19 cellular contexts compared by ENCODE assay signal in the genomic region with DNA sequence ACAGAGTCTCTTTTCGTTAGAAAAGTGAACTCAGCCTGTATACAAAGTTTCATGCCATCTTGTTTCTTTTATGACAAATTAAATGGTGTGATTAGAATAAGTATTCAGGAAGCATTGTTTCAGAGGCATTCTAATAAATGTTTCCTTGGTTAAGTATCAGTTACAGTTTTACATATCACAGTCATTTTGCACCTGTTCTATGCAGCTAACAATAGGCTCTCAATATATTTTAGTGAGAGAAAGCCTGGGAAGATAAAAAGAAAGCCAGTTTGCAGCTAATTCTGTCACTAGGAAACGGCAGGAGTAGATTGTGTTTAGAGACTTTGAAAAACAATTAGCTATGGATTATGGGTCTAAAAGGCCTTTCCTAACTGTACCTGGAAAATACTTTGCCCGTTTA.
DNase-seq lines count a peak whose midpoint lies in the region; ATAC-seq and TF ChIP-seq lines count a peak whose summit lies in the region.
"Had no signal": no experiment of that assay in that cellular context is flagged by ENCODE, and none has a peak within 500 bp of the region (broad histone marks: within the 10 kb centered on the region; RNA-seq: fewer than 3 reads in every experiment).

No MANE protein-coding gene starts in this region.

- H3K9me3 ChIP-seq in Loucy (ENCODE audit: insufficient read depth, low read depth, low read length) (peaks cover 5% of the 10 kb centered on the region; the same call in 1 of the 2 replicates), osteoblast (ENCODE audit: low read depth, low read length) (no peaks in the 10 kb centered on the region), T-helper 17 cell (ENCODE audit: control insufficient read depth, low read length, poor library complexity, severe bottlenecking) (no peaks in the 10 kb centered on the region)

- no peaks in the 10 kb centered on the region for H3K4me1 Mint-ChIP-seq in T-helper 17 cell

- no peaks in the 10 kb centered on the region for H3K9me2 ChIP-seq in Loucy (replicated peaks; ENCODE audit: low read depth, low read length)

- H4K20me1 ChIP-seq in Loucy (ENCODE audit: insufficient read depth, low read length, poor library complexity, severe bottlenecking) (no peaks in the 10 kb centered on the region), osteoblast (ENCODE audit: insufficient read depth, low read length) (no peaks in the 10 kb centered on the region)

- H3K36me3 Mint-ChIP-seq in T-helper 17 cell (ENCODE audit: low read depth), result no peaks in the 10 kb centered on the region
- H3K36me3 Mint-ChIP-seq: CD14-positive monocyte had no signal

- ATAC-seq in Right ventricle myocardium superior (ENCODE audit: poor library complexity) (no peak), T-helper 17 cell (no peak)

- no peaks in the 10 kb centered on the region; the same call in 1 of the 2 replicates for H3F3A ChIP-seq in Loucy (ENCODE audit: low read depth)

- TF ChIP-seq CTCF in Loucy (conservative IDR thresholded peaks at IDR 0.05; ENCODE audit: low read length), result no peak
- no peak for TF ChIP-seq CTCF in osteoblast (IDR thresholded peaks at IDR 0.05; ENCODE audit: extremely low read depth, low read depth, low read length)

- H3K9ac ChIP-seq in Loucy (ENCODE audit: low read depth, low read length, poor library complexity, severe bottlenecking), result no peak overlapping the region

- no peaks in the 10 kb centered on the region for H3K79me2 ChIP-seq in Loucy (ENCODE audit: insufficient read depth, low read length)
- no peaks in the 10 kb centered on the region for H3K79me2 ChIP-seq in osteoblast (ENCODE audit: insufficient read depth, low read length)

- H3K4me2 ChIP-seq in Loucy (ENCODE audit: low read depth, low read length, poor library complexity, severe bottlenecking), result peak overlapping the region; percentile 30
- H3K4me2 ChIP-seq in osteoblast (ENCODE audit: insufficient read depth, low read length), result no peak overlapping the region

- H3K27ac ChIP-seq in osteoblast (ENCODE audit: low read depth, low read length), result no peak overlapping the region

- no peaks in the 10 kb centered on the region for H3K27me3 Mint-ChIP-seq in T-helper 17 cell

- H3K27me3 ChIP-seq in Loucy (ENCODE audit: insufficient read depth, low read length, poor library complexity, severe bottlenecking) (no peaks in the 10 kb centered on the region), osteoblast (ENCODE audit: insufficient read depth, low read length) (no peaks in the 10 kb centered on the region)

- no peaks in the 10 kb centered on the region for H3K36me3 ChIP-seq in Loucy (ENCODE audit: insufficient read depth, low read length)
- no peaks in the 10 kb centered on the region for H3K36me3 ChIP-seq in osteoblast (ENCODE audit: insufficient read depth, low read length)

- H2AFZ ChIP-seq in Loucy (ENCODE audit: low read length), result peak overlapping the region; percentile 66
- peak overlapping the region; percentile 36 for H2AFZ ChIP-seq in osteoblast (ENCODE audit: low read length)

- no peak overlapping the region for H3K27ac Mint-ChIP-seq in T-helper 17 cell
- H3K27ac Mint-ChIP-seq: CD14-positive monocyte; T-helper 1 cell treated with Interleukin-12 subunit alpha and Interleukin-12 subunit beta and Interleukin-4 antibody, amounts not matched to agents 30 μg/mL and 1 μg/mL, for 36 hours had no signal

- intact Hi-C loops in Right ventricle myocardium superior (cut with DNase I), result no loop called here

- no peak overlapping the region for H3K4me3 Mint-ChIP-seq in T-helper 17 cell
- H3K4me3 Mint-ChIP-seq: CD14-positive monocyte; T-helper 1 cell treated with Interleukin-12 subunit alpha and Interleukin-12 subunit beta and Interleukin-4 antibody, amounts not matched to agents 30 μg/mL and 1 μg/mL, for 36 hours had no signal

- H3K4me3 ChIP-seq in Loucy (ENCODE audit: low read length, poor library complexity, severe bottlenecking) (no peak overlapping the region), osteoblast (ENCODE audit: insufficient read depth, low read length) (no peak overlapping the region)

- DNase-seq in NCI-H1436 treated with DMSO at 0.1 percent for 48 hours (lab: John Stamatoyannopoulos, UW) (peak; percentile 66), NCI-H748 treated with DMSO at 0.1 percent for 48 hours (lab: John Stamatoyannopoulos, UW) (peak; percentile 36), osteoblast (ENCODE audit: insufficient read length, low spot score, missing footprints) (no peak), Right ventricle myocardium superior (no peak), T-helper 17 cell (no peak), hepatic stellate cell (ENCODE audit: low spot score) (no peak)
- DNase-seq: ACHN, AML-193, DMS153, EL, H7, KBM-7, NCI-H1092, NCI-H2081 treated with DMSO at 0.1 percent for 48 hours, OCI-M1, SIG-M5 had no signal

- H3K4me1 ChIP-seq in Loucy (ENCODE audit: insufficient read depth, low read length, poor library complexity, severe bottlenecking) (peaks cover 49% of the 10 kb centered on the region), osteoblast (ENCODE audit: insufficient read depth, low read length) (no peaks in the 10 kb centered on the region)

Comparison
In these comparisons a context has a peak if more than half of its experiments do, and no peak if none do; other contexts are left out.
1. DNase-seq: peak in NCI-H1436 treated with DMSO at 0.1 percent for 48 hours (single experiment) and NCI-H748 treated with DMSO at 0.1 percent for 48 hours (single experiment); none in osteoblast (single experiment), Right ventricle myocardium superior (single experiment), T-helper 17 cell (0 of 3) and hepatic stellate cell (single experiment).